Comparison of ENCODE assay signal across 14 cellular contexts in the genomic region with DNA sequence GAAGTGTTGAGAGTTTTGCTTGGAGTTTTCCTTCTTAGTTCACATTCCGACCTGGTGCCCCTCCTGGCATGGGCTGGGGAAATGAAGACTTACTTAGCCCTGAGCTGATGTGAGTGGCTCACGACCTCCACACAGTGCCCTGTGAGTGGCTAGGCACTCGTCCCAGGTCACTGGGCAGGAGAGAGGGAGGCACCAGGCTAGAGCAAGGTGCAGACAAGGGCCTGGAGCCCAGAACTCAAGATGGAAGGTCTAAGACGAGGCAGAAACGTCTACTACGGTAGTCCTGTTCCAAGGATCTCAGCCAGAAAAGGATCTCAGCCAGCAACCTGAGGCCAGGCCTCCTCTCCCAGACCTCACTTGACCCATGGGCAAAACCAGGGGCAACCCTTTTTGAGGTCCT. TPM values are rescaled to one million over a fixed set of nuclear protein-coding genes. Genes with fewer than 3 reads are reported as not detected.
"Had no signal": no experiment of that assay in that cellular context is flagged by ENCODE, and none has a peak within 500 bp of the region (broad histone marks: within the 10 kb centered on the region; RNA-seq: fewer than 3 reads in every experiment).

No MANE protein-coding gene starts in this region.

- H2AFZ ChIP-seq: hepatocyte had no signal

- H3K4me3 ChIP-seq: gastrocnemius medialis, hepatocyte, lower lobe of right lung, smooth muscle cell had no signal

- H3K4me2 ChIP-seq: hepatocyte, smooth muscle cell had no signal

- H3K4me3 Mint-ChIP-seq: activated naive CD8-positive, alpha-beta T cell; stimulated activated memory B cell treated with anti-CD40 and anti-IgM and Interleukin-4, amounts not matched to agents 10 μg/mL and 1 μg/mL and 100 μg/mL, for 72 hours; T-helper 2 cell treated with Interferon-gamma antibody and Interleukin-4, amounts not matched to agents 5 μg/mL and 100 μg/mL, for 36 hours; type B pancreatic cell had no signal

- ATAC-seq: activated CD4-positive, CD25-positive, alpha-beta regulatory T cell treated with anti-CD3 and anti-CD28 coated beads, Interleukin-2, amount 50 U/mL, for 24 hours; gastrocnemius medialis; lower lobe of right lung; stimulated activated memory B cell treated with anti-CD40 and anti-IgM and Interleukin-4, amounts not matched to agents 10 μg/mL and 1 μg/mL and 100 μg/mL, for 72 hours had no signal

- DNase-seq: activated CD4-positive, alpha-beta T cell treated with anti-CD3 and anti-CD28 coated beads, Interleukin-2, amount 50 U/mL, for 4 hours; activated CD8-positive, alpha-beta memory T cell treated with anti-CD3 and anti-CD28 coated beads, Interleukin-2, amount 50 U/mL, for 4 hours; amygdala; gastrocnemius medialis; lower lobe of right lung; midbrain had no signal

- H3K27ac Mint-ChIP-seq: activated naive CD8-positive, alpha-beta T cell; stimulated activated memory B cell treated with anti-CD40 and anti-IgM and Interleukin-4, amounts not matched to agents 10 μg/mL and 1 μg/mL and 100 μg/mL, for 72 hours; T-helper 2 cell treated with Interferon-gamma antibody and Interleukin-4, amounts not matched to agents 5 μg/mL and 100 μg/mL, for 36 hours; type B pancreatic cell had no signal

- H3K27ac ChIP-seq: hepatocyte, lower lobe of right lung had no signal

- H3K9me3 Mint-ChIP-seq: stimulated activated memory B cell treated with anti-CD40 and anti-IgM and Interleukin-4, amounts not matched to agents 10 μg/mL and 1 μg/mL and 100 μg/mL, for 72 hours; T-helper 2 cell treated with Interferon-gamma antibody and Interleukin-4, amounts not matched to agents 5 μg/mL and 100 μg/mL, for 36 hours; type B pancreatic cell had no signal

- H3K27me3 ChIP-seq: gastrocnemius medialis, hepatocyte had no signal

- H3K36me3 ChIP-seq: gastrocnemius medialis had no signal

- H3K9me3 ChIP-seq: gastrocnemius medialis, lower lobe of right lung had no signal

- H3K27me3 Mint-ChIP-seq: activated naive CD8-positive, alpha-beta T cell; stimulated activated memory B cell treated with anti-CD40 and anti-IgM and Interleukin-4, amounts not matched to agents 10 μg/mL and 1 μg/mL and 100 μg/mL, for 72 hours; type B pancreatic cell had no signal

RNA-seq across cellular contexts. Expression of gene PLAC9, which starts 50.5 kb away (rescaled TPM):
- total RNA-seq: kidney epithelial cell had no signal
